In the genomic region with DNA sequence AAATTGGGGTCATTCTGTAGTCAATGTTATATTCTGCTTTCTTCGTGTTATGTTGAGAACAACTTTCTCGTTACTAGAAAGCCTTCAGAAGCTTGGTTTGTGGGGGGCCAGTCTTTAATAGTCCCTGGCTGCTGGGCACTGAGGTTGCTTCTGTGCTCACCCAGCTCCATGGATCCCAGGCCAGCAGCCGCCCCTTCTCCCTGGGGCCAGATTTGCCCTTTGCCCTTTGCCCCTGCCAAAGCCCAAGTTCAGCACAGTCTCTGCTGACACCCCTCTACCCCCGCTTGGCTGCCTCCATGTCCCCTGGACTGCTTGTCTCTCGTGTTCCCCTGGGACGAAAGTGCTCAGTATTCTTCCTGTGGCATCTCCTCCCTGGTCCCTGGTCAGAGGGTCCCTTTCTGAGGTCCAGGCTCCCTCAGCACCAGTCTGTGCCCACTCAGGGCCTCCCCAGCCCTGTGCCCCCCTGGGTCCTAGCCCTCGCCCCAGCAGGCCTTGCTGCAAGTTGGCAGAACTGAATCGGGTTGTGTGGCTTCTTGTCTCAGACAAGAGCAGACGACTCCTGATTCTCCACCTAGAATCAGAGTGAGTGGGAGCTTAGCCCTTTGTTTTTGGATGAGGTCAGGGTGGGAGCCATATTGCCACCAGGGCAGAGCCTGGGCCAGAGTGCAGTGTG, we compare ENCODE assay signal across 27 cellular contexts. TPM values are rescaled to one million over a fixed set of nuclear protein-coding genes. Genes with fewer than 3 reads are reported as not detected.
DNase-seq lines count a peak whose midpoint lies in the region; ATAC-seq and TF ChIP-seq lines count a peak whose summit lies in the region.
"Had no signal": no experiment of that assay in that cellular context is flagged by ENCODE, and none has a peak within 500 bp of the region (broad histone marks: within the 10 kb centered on the region; RNA-seq: fewer than 3 reads in every experiment).

No MANE protein-coding gene starts in this region.

- H3K27ac Mint-ChIP-seq in central memory CD8-positive, alpha-beta T cell (ENCODE audit: low read depth) = peak overlapping the region; percentile 58
- H3K27ac Mint-ChIP-seq in neural progenitor cell = peak overlapping the region; percentile 76
- H3K27ac Mint-ChIP-seq: activated naive CD4-positive, alpha-beta T cell treated with anti-CD3 and anti-CD28 coated beads for 36 hours; stimulated activated naive CD8-positive, alpha-beta T cell treated with anti-CD3 and anti-CD28 coated beads, Interleukin-15, amount 100 ng/mL, for 72 hours; T-helper 1 cell treated with Interleukin-12 subunit alpha and Interleukin-12 subunit beta and Interleukin-4 antibody, amounts not matched to agents 30 μg/mL and 1 μg/mL, for 36 hours had no signal

- no peaks in the 10 kb centered on the region for H3K79me2 ChIP-seq in neural progenitor cell (ENCODE audit: low read depth)

- no peaks in the 10 kb centered on the region for H3K27me3 Mint-ChIP-seq in central memory CD8-positive, alpha-beta T cell
- H3K27me3 Mint-ChIP-seq in neural progenitor cell (ENCODE audit: insufficient read depth, low read depth) = peaks cover 2% of the 10 kb centered on the region
- H3K27me3 Mint-ChIP-seq: stimulated activated naive CD8-positive, alpha-beta T cell treated with anti-CD3 and anti-CD28 coated beads, Interleukin-15, amount 100 ng/mL, for 72 hours had no signal

- DNase-seq in left ventricle myocardium inferior (no peak), cardiac septum (ENCODE audit: low spot score) (no peak), neural progenitor cell (ENCODE audit: low spot score) (no peak), KBM-7 (no peak), SIG-M5 (lab: John Stamatoyannopoulos, UW) (no peak), RKO (ENCODE audit: low spot score) (no peak)
- DNase-seq in central memory CD8-positive, alpha-beta T cell (ENCODE audit: low spot score in 2 of 2) = no peak
- DNase-seq: activated CD4-positive, CD25-positive, alpha-beta regulatory T cell treated with anti-CD3 and anti-CD28 coated beads, Interleukin-2, amount 50 U/mL, for 72 hours; activated naive CD4-positive, alpha-beta T cell treated with anti-CD3 and anti-CD28 coated beads for 36 hours; anterior cingulate cortex; gastrocnemius medialis; hippocampal formation; immature natural killer cell; Karpas-422; mesendoderm; NCI-H1436 treated with DMSO at 0.1 percent for 48 hours; NCI-H446; NCI-H774; SK-N-SH; stimulated activated naive CD8-positive, alpha-beta T cell treated with anti-CD3 and anti-CD28 coated beads, Interleukin-15, amount 100 ng/mL, for 72 hours had no signal

- no peaks in the 10 kb centered on the region for H4K20me1 ChIP-seq in neural progenitor cell (ENCODE audit: low read depth)

- H3K9me3 ChIP-seq in left ventricle myocardium inferior (replicated peaks) = no peaks in the 10 kb centered on the region
- no peaks in the 10 kb centered on the region for H3K9me3 ChIP-seq in neural progenitor cell (ENCODE audit: low read depth)
- H3K9me3 ChIP-seq: esophagus muscularis mucosa, gastrocnemius medialis, SK-N-SH, tibial nerve had no signal

- H3K4me2 ChIP-seq in neural progenitor cell = no peak overlapping the region
- H3K4me2 ChIP-seq: SK-N-SH had no signal

- H3K4me3 ChIP-seq in left ventricle myocardium inferior (no peak overlapping the region), neural progenitor cell (no peak overlapping the region)
- H3K4me3 ChIP-seq: cardiac muscle cell, esophagus muscularis mucosa, gastrocnemius medialis, tibial nerve had no signal

- in situ Hi-C loops in KBM-7 (cut with MboI; ENCODE audit: low pct_unique_long_range_greater_than_20kb, low sequenced_read_pairs) = no loop called here

- H3F3A ChIP-seq in neural progenitor cell (ENCODE audit: low read depth) = no peaks in the 10 kb centered on the region

- no peak overlapping the region for H3K9ac ChIP-seq in neural progenitor cell
- H3K9ac ChIP-seq: SK-N-SH had no signal

- intact Hi-C loops in left ventricle myocardium inferior (cut with micrococcal nuclease) (no loop called here), cardiac septum (cut with DNase I) (no loop called here)

- H3K4me1 ChIP-seq in left ventricle myocardium inferior = peaks cover 43% of the 10 kb centered on the region
- H3K4me1 ChIP-seq in neural progenitor cell = no peaks in the 10 kb centered on the region

- peak overlapping the region; percentile 8 for H3K27ac ChIP-seq in left ventricle myocardium inferior (replicated peaks)
- no peak overlapping the region for H3K27ac ChIP-seq in neural progenitor cell
- H3K27ac ChIP-seq: cardiac muscle cell, esophagus muscularis mucosa, gastrocnemius medialis had no signal

- TF ChIP-seq CTCF in left ventricle myocardium inferior (IDR thresholded peaks at IDR 0.05; ENCODE audit: borderline replicate concordance) (no peak), neural progenitor cell (IDR thresholded peaks at IDR 0.05) (no peak)

- ATAC-seq in central memory CD8-positive, alpha-beta T cell (replicated peaks; ENCODE audit: extremely low read depth, poor library complexity, severe bottlenecking) = no peak
- ATAC-seq: gastrocnemius medialis; left lobe of liver; stimulated activated naive CD8-positive, alpha-beta T cell treated with anti-CD3 and anti-CD28 coated beads, Interleukin-15, amount 100 ng/mL, for 72 hours had no signal

- peaks cover 1% of the 10 kb centered on the region for H3K36me3 Mint-ChIP-seq in central memory CD8-positive, alpha-beta T cell (ENCODE audit: insufficient read depth)
- no peaks in the 10 kb centered on the region for H3K36me3 Mint-ChIP-seq in neural progenitor cell

- peaks cover 11% of the 10 kb centered on the region for H3K36me3 ChIP-seq in left ventricle myocardium inferior
- H3K36me3 ChIP-seq in neural progenitor cell = no peaks in the 10 kb centered on the region
- H3K36me3 ChIP-seq: cardiac muscle cell had no signal

- H3K9me3 Mint-ChIP-seq in central memory CD8-positive, alpha-beta T cell = no peaks in the 10 kb centered on the region
- H3K9me3 Mint-ChIP-seq in neural progenitor cell = no peaks in the 10 kb centered on the region
- H3K9me3 Mint-ChIP-seq: activated naive CD4-positive, alpha-beta T cell treated with anti-CD3 and anti-CD28 coated beads for 36 hours; immature natural killer cell; stimulated activated naive CD8-positive, alpha-beta T cell treated with anti-CD3 and anti-CD28 coated beads, Interleukin-15, amount 100 ng/mL, for 72 hours; T-helper 1 cell treated with Interleukin-12 subunit alpha and Interleukin-12 subunit beta and Interleukin-4 antibody, amounts not matched to agents 30 μg/mL and 1 μg/mL, for 36 hours had no signal

- no peak overlapping the region for H3K4me3 Mint-ChIP-seq in central memory CD8-positive, alpha-beta T cell
- no peak overlapping the region for H3K4me3 Mint-ChIP-seq in neural progenitor cell
- H3K4me3 Mint-ChIP-seq: activated naive CD4-positive, alpha-beta T cell treated with anti-CD3 and anti-CD28 coated beads for 36 hours; immature natural killer cell; stimulated activated naive CD8-positive, alpha-beta T cell treated with anti-CD3 and anti-CD28 coated beads, Interleukin-15, amount 100 ng/mL, for 72 hours; T-helper 1 cell treated with Interleukin-12 subunit alpha and Interleukin-12 subunit beta and Interleukin-4 antibody, amounts not matched to agents 30 μg/mL and 1 μg/mL, for 36 hours had no signal

- no peak overlapping the region for H2AFZ ChIP-seq in neural progenitor cell (replicated peaks)

- peaks cover 15% of the 10 kb centered on the region for H3K4me1 Mint-ChIP-seq in central memory CD8-positive, alpha-beta T cell
- H3K4me1 Mint-ChIP-seq in neural progenitor cell = peaks cover 5% of the 10 kb centered on the region

- H3K27me3 ChIP-seq in left ventricle myocardium inferior (ENCODE audit: low read depth) = no peaks in the 10 kb centered on the region
- H3K27me3 ChIP-seq in neural progenitor cell = peaks cover 1% of the 10 kb centered on the region
- H3K27me3 ChIP-seq: cardiac muscle cell, esophagus muscularis mucosa, gastrocnemius medialis, tibial nerve had no signal

RNA-seq across cellular contexts. Expression of gene TSPO, which starts 6.7 kb away (rescaled TPM):
- 128 TPM for total RNA-seq in left ventricle myocardium inferior
- 124 TPM for total RNA-seq in cardiac septum
- total RNA-seq in neural progenitor cell (ENCODE audit: low replicate concordance) = 1.6 and 9.9 TPM in 2 replicates

RNA-seq across cellular contexts. Expression of gene MCAT, which starts 14.8 kb away (rescaled TPM):
- total RNA-seq in left ventricle myocardium inferior (16.4 TPM), cardiac septum (13.4 TPM), neural progenitor cell (ENCODE audit: low replicate concordance) (10.5 and 25.4 TPM in 2 replicates)

RNA-seq across cellular contexts. Expression of gene TTLL12, which starts 28.9 kb away (rescaled TPM):
- total RNA-seq in left ventricle myocardium inferior = 12.6 TPM
- 11.3 TPM for total RNA-seq in cardiac septum
- 27.8 and 73.2 TPM in 2 replicates for total RNA-seq in neural progenitor cell (ENCODE audit: low replicate concordance)

RNA-seq across cellular contexts. Expression of gene BIK, which starts 47.5 kb away (rescaled TPM):
- total RNA-seq in left ventricle myocardium inferior (0.41 TPM), cardiac septum (not detected), neural progenitor cell (ENCODE audit: low replicate concordance) (1.6 and 2.2 TPM in 2 replicates)
- total RNA-seq: gastrocnemius medialis, osteocyte, RPMI7951, tibial nerve had no signal

Comparison
In these comparisons a context has a peak if more than half of its experiments do, and no peak if none do; other contexts are left out.
1. RNA of gene TSPO, which starts 6.7 kb away (total RNA-seq): 128 TPM in left ventricle myocardium inferior (single experiment) and 124 TPM in cardiac septum (single experiment); 1.6 to 9.9 TPM in neural progenitor cell; every median in the first group is over 10 times any median in the second.